ENCODE assay signal across 8 cellular contexts in genomic region chr19:18160792-18161690, GRCh38. TPM values are rescaled to one million over a fixed set of nuclear protein-coding genes. Genes with fewer than 3 reads are reported as not detected.
A peak's percentile ranks its signal among the peaks of the same experiment; 100 is the strongest.
DNase-seq lines count a peak whose midpoint lies in the region; ATAC-seq and TF ChIP-seq lines count a peak whose summit lies in the region.

No MANE protein-coding gene starts in this region.

- H3K4me3 ChIP-seq in SJSA1 (peak overlapping the region; percentile 20; the same call in 1 of the 2 replicates), psoas muscle (peak overlapping the region; percentile 53), uterus (peak overlapping the region; percentile 13 to 40)

- peak overlapping the region; percentile 56 to 60 for H3K27ac Mint-ChIP-seq in activated naive CD4-positive, alpha-beta T cell treated with anti-CD3 and anti-CD28 coated beads, Interleukin-2, amount 50 U/mL, for 72 hours

- no peak for TF ChIP-seq POLR2A in uterus (IDR thresholded peaks at IDR 0.05)

- ATAC-seq in GM18520 (IDR thresholded peaks at IDR 0.05; ENCODE audit: unreplicated experiment) (peak; percentile 56), HG03354 (IDR thresholded peaks at IDR 0.05; ENCODE audit: poor library complexity, severe bottlenecking, unreplicated experiment) (peak; percentile 84), psoas muscle (peak; percentile 73 to 83 (median 81))
- peak; percentile 90 to 94 for ATAC-seq in activated naive CD4-positive, alpha-beta T cell treated with anti-CD3 and anti-CD28 coated beads, Interleukin-2, amount 50 U/mL, for 72 hours

- DNase-seq in AG09319 (ENCODE audit: extremely low read depth, low read depth) (peak; percentile 19), SJSA1 (ENCODE audit: low read depth in 1 of 2, low spot score in 2 of 2) (peak in 1 of 2 experiments; percentile 33), cardiac septum (ENCODE audit: low spot score) (peak; percentile 93), psoas muscle (peak; percentile 79 to 88), uterus (peak; percentile 58 to 78)
- DNase-seq in activated naive CD4-positive, alpha-beta T cell treated with anti-CD3 and anti-CD28 coated beads, Interleukin-2, amount 50 U/mL, for 72 hours (ENCODE audit: low spot score in 2 of 2) = peak; percentile 86 to 96

- H3K27me3 ChIP-seq in SJSA1 (replicated peaks) (no peaks in the 10 kb centered on the region), psoas muscle (ENCODE audit: insufficient read depth in 3 of 3, low read length in 2 of 3) (no peaks in the 10 kb centered on the region), uterus (no peaks in the 10 kb centered on the region)

- peaks cover 6% of the 10 kb centered on the region for H3K4me1 ChIP-seq in SJSA1 (replicated peaks)
- H3K4me1 ChIP-seq in psoas muscle = peaks cover 34% of the 10 kb centered on the region
- peaks cover 0 to 26% of the 10 kb centered on the region in 2 donors for H3K4me1 ChIP-seq in uterus

- TF ChIP-seq CTCF in AG09319 (IDR thresholded peaks at IDR 0.05; ENCODE audit: low read depth, low read length) (peak; percentile 22), psoas muscle (IDR thresholded peaks at IDR 0.05) (peak; percentile 87), uterus (IDR thresholded peaks at IDR 0.05) (peak; percentile 24 to 96 (median 84))

- 9 to 18% (median 17%) methylated on average over 21 to 79 of the region's 79 CpGs for WGBS in psoas muscle, 3 donors

- H3K27ac ChIP-seq in SJSA1 = no peak overlapping the region
- peak overlapping the region; percentile 70 for H3K27ac ChIP-seq in psoas muscle
- H3K27ac ChIP-seq in uterus = peak overlapping the region; percentile 82 to 89

- no peaks in the 10 kb centered on the region for H3K9me3 Mint-ChIP-seq in activated naive CD4-positive, alpha-beta T cell treated with anti-CD3 and anti-CD28 coated beads, Interleukin-2, amount 50 U/mL, for 72 hours

- peaks cover 56% of the 10 kb centered on the region for H3K36me3 ChIP-seq in SJSA1
- H3K36me3 ChIP-seq in psoas muscle (ENCODE audit: insufficient read depth in 1 of 2, low read depth in 1 of 2) = peaks cover 2 to 43% of the 10 kb centered on the region in 2 donors
- no peaks in the 10 kb centered on the region for H3K36me3 ChIP-seq in uterus

- intact Hi-C loops in cardiac septum (cut with DNase I) = no loop called here
- intact Hi-C loops in psoas muscle (cut with DNase I) = loop anchor here in 1 of 2 donors (2.0 kb wide), 1 partner anchor 48 kb away; no protein-coding TSS in a partner anchor
- intact Hi-C loops in uterus (cut with DNase I; ENCODE audit: low total_unique reads) = loop anchor here (5.0 kb wide), 1 partner anchor 44 kb away; no protein-coding TSS in a partner anchor

- H3K9me3 ChIP-seq in SJSA1 (replicated peaks) (no peaks in the 10 kb centered on the region), psoas muscle (no peaks in the 10 kb centered on the region), uterus (no peaks in the 10 kb centered on the region)

- H3K36me3 Mint-ChIP-seq in activated naive CD4-positive, alpha-beta T cell treated with anti-CD3 and anti-CD28 coated beads, Interleukin-2, amount 50 U/mL, for 72 hours = peaks cover 7 to 13% of the 10 kb centered on the region in 2 donors

RNA-seq across cellular contexts. Expression of gene PIK3R2, which starts 8.1 kb away (rescaled TPM):
- total RNA-seq in SJSA1 (2014; rRNA removed; shearing (Covaris generic)) = 24.2 and 35.0 TPM in 2 replicates
- 10 to 100 TPM; 13.6 to 18.3 TPM for total RNA-seq in activated naive CD4-positive, alpha-beta T cell treated with anti-CD3 and anti-CD28 coated beads, Interleukin-2, amount 50 U/mL, for 72 hours
- 28.3 TPM for total RNA-seq in cardiac septum
- total RNA-seq in psoas muscle = 10 to 100 TPM in 3 of 4 donors, 1 to 10 TPM in 1; 8.6 to 20.8 (median 15.0) TPM
- 1 to 10 TPM; 4.6 to 6.0 (median 4.7) TPM for polyA plus RNA-seq in psoas muscle
- 10 to 100 TPM; 17.2 to 39.4 (median 29.7) TPM for total RNA-seq in uterus

RNA-seq across cellular contexts. Expression of gene IFI30, which starts 12.6 kb away (rescaled TPM):
- 2.7 TPM in 1 of 2 replicates, not detected in the other for total RNA-seq in SJSA1 (2014; rRNA removed; shearing (Covaris generic))
- total RNA-seq in activated naive CD4-positive, alpha-beta T cell treated with anti-CD3 and anti-CD28 coated beads, Interleukin-2, amount 50 U/mL, for 72 hours = 10 to 100 TPM; 28.0 to 65.3 TPM
- total RNA-seq in cardiac septum (14.6 TPM), psoas muscle (10 to 100 TPM in 3 of 4 donors, 1 to 10 TPM in 1; 4.3 to 21.5 (median 12.5) TPM), uterus (10 to 100 TPM in 2 of 4 donors, 1 to 10 TPM in 2; 4.1 to 17.4 (median 11.4) TPM)
- polyA plus RNA-seq in psoas muscle = 10 to 100 TPM in 1 of 3 donors, 1 to 10 TPM in 2; 1.4 to 11.7 (median 4.7) TPM

RNA-seq across cellular contexts. Expression of gene MPV17L2, which starts 32.0 kb away (rescaled TPM):
- 42.3 and 52.0 TPM in 2 replicates for total RNA-seq in SJSA1 (2014; rRNA removed; shearing (Covaris generic))
- total RNA-seq in activated naive CD4-positive, alpha-beta T cell treated with anti-CD3 and anti-CD28 coated beads, Interleukin-2, amount 50 U/mL, for 72 hours = 10 to 100 TPM in 1 of 2 donors, 1 to 10 TPM in 1; 5.4 to 14.0 TPM
- total RNA-seq in cardiac septum (14.6 TPM), psoas muscle (10 to 100 TPM in 1 of 4 donors, 1 to 10 TPM in 3; 5.9 to 12.7 (median 8.4) TPM), uterus (10 to 100 TPM in 3 of 4 donors, 1 to 10 TPM in 1; 5.2 to 19.7 (median 11.1) TPM)
- polyA plus RNA-seq in psoas muscle = 10 to 100 TPM; 19.9 to 23.3 (median 20.7) TPM

RNA-seq across cellular contexts. Expression of gene RAB3A, which starts 42.8 kb away (rescaled TPM):
- 1.2 and 3.4 TPM in 2 replicates for total RNA-seq in SJSA1 (2014; rRNA removed; shearing (Covaris generic))
- 1 to 10 TPM; 8.9 to 9.8 TPM for total RNA-seq in activated naive CD4-positive, alpha-beta T cell treated with anti-CD3 and anti-CD28 coated beads, Interleukin-2, amount 50 U/mL, for 72 hours
- total RNA-seq in cardiac septum (21.7 TPM), psoas muscle (1 to 10 TPM in 2 of 4 donors, under 1 TPM in 2; 0.86 to 3.6 (median 1.5) TPM), uterus (1 to 10 TPM in 1 of 4 donors, under 1 TPM in 2, not detected in 1; 0.69 to 3.8 (median 0.77) TPM)
- polyA plus RNA-seq in psoas muscle = 1 to 10 TPM in 1 of 3 donors, under 1 TPM in 2; 0.44 to 1.4 (median 0.81) TPM

Comparison
In these comparisons a context has a peak if more than half of its experiments do, and no peak if none do; other contexts are left out.
1. CTCF ChIP-seq: peak in every context shown above with its lines; median percentile 87 in psoas muscle; 84 in uterus; 22 in AG09319.